In genomic region chr2:170563401-170563800, GRCh38 we compare ENCODE assay signal across 11 cellular contexts.
"Had no signal": no experiment of that assay in that cellular context is flagged by ENCODE, and none has a peak within 500 bp of the region (broad histone marks: within the 10 kb centered on the region; RNA-seq: fewer than 3 reads in every experiment).

No MANE protein-coding gene starts in this region.

- ATAC-seq: GM23338, HCT116 had no signal

- H3K36me3 ChIP-seq: HAP-1 had no signal

- H3K27ac ChIP-seq: GM23248 had no signal

- FAIRE-seq: H1, H54 had no signal

- H3K4me3 ChIP-seq: GM23248, GM23338, HAP-1 had no signal

- DNase-seq: GM23248, GOT3, H7, H9, HCEC 1CT, HFFc6 had no signal
